ENCODE assay signal across 14 cellular contexts in the genomic region with DNA sequence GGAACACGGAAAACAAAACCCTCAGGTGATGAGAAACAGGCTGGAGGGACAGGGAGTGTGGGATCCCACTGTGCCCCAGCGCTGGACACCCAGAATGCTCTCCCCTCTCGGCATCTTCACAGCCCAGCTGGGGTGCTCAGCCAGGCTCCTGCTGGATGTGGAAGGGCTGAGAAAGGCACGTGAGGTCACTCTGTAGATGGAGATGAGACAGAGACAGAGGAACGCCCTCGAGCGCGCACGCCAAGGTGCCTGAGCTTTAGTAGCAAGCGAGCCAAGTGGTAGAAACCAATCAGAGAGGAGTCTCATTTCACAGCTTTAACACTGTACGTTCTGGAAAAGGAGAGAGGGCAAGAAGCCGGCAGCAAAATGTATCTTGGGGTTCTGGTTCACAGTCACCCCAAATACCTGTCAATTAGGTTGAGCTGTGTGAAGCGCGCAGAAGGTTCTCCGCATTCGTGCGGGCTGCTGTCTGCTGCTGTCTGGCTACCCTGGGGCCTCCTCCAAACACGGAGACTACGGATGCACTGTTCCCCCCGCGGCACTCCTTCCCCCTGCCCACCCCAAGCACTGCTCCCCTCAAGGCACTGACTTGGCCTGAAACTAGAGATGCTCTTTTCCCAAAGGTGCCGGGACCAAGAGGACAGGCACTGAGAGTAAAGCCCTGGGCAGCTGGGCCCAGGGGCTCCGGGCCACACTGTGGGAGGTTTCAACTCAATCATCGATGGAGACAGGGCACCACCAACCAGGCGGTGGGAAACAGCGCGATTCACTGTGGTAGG.
DNase-seq lines count a peak whose midpoint lies in the region; ATAC-seq and TF ChIP-seq lines count a peak whose summit lies in the region.
"Had no signal": no experiment of that assay in that cellular context is flagged by ENCODE, and none has a peak within 500 bp of the region (broad histone marks: within the 10 kb centered on the region; RNA-seq: fewer than 3 reads in every experiment).

No MANE protein-coding gene starts in this region.

- CTCF ChIA-PET in PC-3 (lab: Charles Lee) = no interaction called here

- H3K27ac ChIP-seq in C4-2B = 0 out of 2 replicates have a peak overlapping the region, but pooled peaks have one; percentile 3
- peak overlapping the region; percentile 93; the same call in 1 of the 2 replicates for H3K27ac ChIP-seq in PC-3 (ENCODE audit: low read length)
- H3K27ac ChIP-seq in foreskin keratinocyte = peak overlapping the region; percentile 29
- H3K27ac ChIP-seq in GM23248 = no peak overlapping the region
- H3K27ac ChIP-seq: BLaER1 treated with 17β-estradiol and CSF1 and Interleukin-3, amounts not matched to agents 10 nM and 100 nM had no signal

- H3K79me2 ChIP-seq in PC-3 (ENCODE audit: low read length) (peaks cover 82% of the 10 kb centered on the region), GM23248 (ENCODE audit: insufficient read depth) (peaks cover 94% of the 10 kb centered on the region)

- H3F3A ChIP-seq in PC-3 (ENCODE audit: low read length, unreplicated experiment) (no peaks in the 10 kb centered on the region), GM23248 (ENCODE audit: insufficient read depth) (peaks cover 34% of the 10 kb centered on the region)

- POLR2A ChIA-PET in PC-3 (lab: Charles Lee; ENCODE audit: unreplicated experiment) = interaction anchor here (0.6 kb wide), 1 partner anchor 12 kb away, joined by 3 read pairs; no protein-coding TSS in a partner anchor

- H3K9me3 ChIP-seq in PC-3 (ENCODE audit: low read length) = no peaks in the 10 kb centered on the region
- H3K9me3 ChIP-seq in GM23248 (ENCODE audit: low read depth) = no peaks in the 10 kb centered on the region
- H3K9me3 ChIP-seq: BLaER1 treated with 17β-estradiol and CSF1 and Interleukin-3, amounts not matched to agents 10 nM and 100 nM had no signal

- peaks cover 26% of the 10 kb centered on the region for H3K36me3 Mint-ChIP-seq in progenitor cell of endocrine pancreas (ENCODE audit: insufficient read depth)

- H3K27ac Mint-ChIP-seq in progenitor cell of endocrine pancreas = peak overlapping the region; percentile 45

- no peaks in the 10 kb centered on the region for H3K27me3 ChIP-seq in PC-3 (ENCODE audit: low read length)
- no peaks in the 10 kb centered on the region for H3K27me3 ChIP-seq in foreskin keratinocyte
- H3K27me3 ChIP-seq in GM23248 (replicated peaks; ENCODE audit: insufficient read depth) = no peaks in the 10 kb centered on the region
- H3K27me3 ChIP-seq: BLaER1 treated with 17β-estradiol and CSF1 and Interleukin-3, amounts not matched to agents 10 nM and 100 nM had no signal

- TF ChIP-seq CTCF in C4-2B (conservative IDR thresholded peaks at IDR 0.05) = no peak
- no peak for TF ChIP-seq CTCF in PC-3 (conservative IDR thresholded peaks at IDR 0.05; ENCODE audit: low read depth, low read length)
- TF ChIP-seq CTCF in foreskin keratinocyte (conservative IDR thresholded peaks at IDR 0.05) = no peak
- no peak for TF ChIP-seq CTCF in progenitor cell of endocrine pancreas (IDR thresholded peaks at IDR 0.05; ENCODE audit: unreplicated experiment)

- H3K36me3 ChIP-seq in PC-3 (ENCODE audit: low read depth, low read length) (no peaks in the 10 kb centered on the region), GM23248 (ENCODE audit: low read depth) (no peaks in the 10 kb centered on the region)

- H3K9ac ChIP-seq in PC-3 (ENCODE audit: low read length) (no peak overlapping the region), GM23248 (no peak overlapping the region)
- H3K9ac ChIP-seq: BLaER1 treated with 17β-estradiol and CSF1 and Interleukin-3, amounts not matched to agents 10 nM and 100 nM had no signal

- H3K4me2 ChIP-seq in PC-3 (ENCODE audit: low read length) (no peak overlapping the region), GM23248 (ENCODE audit: unreplicated experiment) (no peak overlapping the region)

- H3K4me1 ChIP-seq in PC-3 (ENCODE audit: insufficient read depth, low read length) (peaks cover 64% of the 10 kb centered on the region), foreskin keratinocyte (peaks cover 39% of the 10 kb centered on the region), GM23248 (ENCODE audit: insufficient read depth) (peaks cover 38% of the 10 kb centered on the region)

- H4K20me1 ChIP-seq in PC-3 (ENCODE audit: low read length) = no peaks in the 10 kb centered on the region
- peaks cover 5% of the 10 kb centered on the region; the same call in 1 of the 2 replicates for H4K20me1 ChIP-seq in GM23248 (ENCODE audit: insufficient read depth)

- intact Hi-C loops in PC-3 (cut with micrococcal nuclease) = no loop called here
- intact Hi-C loops in head of caudate nucleus (cut with DNase I) = no loop called here

- in situ Hi-C loops in GM23248 (cut with MboI) = loop anchor here (25.0 kb wide), 1 partner anchor 679 kb away; the partner anchor contains the start of gene EDRF1

- H3K9me3 Mint-ChIP-seq in progenitor cell of endocrine pancreas (ENCODE audit: low read depth) = no peaks in the 10 kb centered on the region

- BruUV-seq in PC-3 (replicated peaks; lab: Mats Ljungman, UMichigan) = no TSS peak

- no peaks in the 10 kb centered on the region for H3K9me2 ChIP-seq in PC-3 (replicated peaks; ENCODE audit: low read length)
- H3K9me2 ChIP-seq in GM23248 (ENCODE audit: insufficient read depth) = no peaks in the 10 kb centered on the region

- H3K4me1 Mint-ChIP-seq in progenitor cell of endocrine pancreas (ENCODE audit: low read depth) = peaks cover 51% of the 10 kb centered on the region

- 85% methylated on average over 26 to 27 of the region's 27 CpGs for WGBS in GM23248 (ENCODE audit: low coverage in 1 of 2, low lambda C conversion rate in 2 of 2, missing lambda C conversion rate in 2 of 2), 2 experiments

- H3K27me3 Mint-ChIP-seq in progenitor cell of endocrine pancreas = no peaks in the 10 kb centered on the region

- DNase-seq in PC-3 = no peak
- no peak for DNase-seq in foreskin keratinocyte
- no peak for DNase-seq in progenitor cell of endocrine pancreas (ENCODE audit: low spot score, unreplicated experiment)
- DNase-seq in GM23248 = no peak
- no peak for DNase-seq in head of caudate nucleus
- no peak for DNase-seq in glomerular visceral epithelial cell (ENCODE audit: extremely low spot score)
- DNase-seq: GF-D8; NCI-H187 treated with DMSO at 0.1 percent for 48 hours; NCI-H446; NK-92 treated with Interleukin-12 subunit alpha and Interleukin-12 subunit beta, amount 100 ng/mL, for 24 hours; RPMI8226 had no signal

- ATAC-seq in PC-3 (no peak), foreskin keratinocyte (no peak), HG03108 (IDR thresholded peaks at IDR 0.05; ENCODE audit: unreplicated experiment) (no peak)

- H3K4me3 ChIP-seq in PC-3 (ENCODE audit: low read length) (no peak overlapping the region), GM23248 (no peak overlapping the region)
- H3K4me3 ChIP-seq: BLaER1 treated with 17β-estradiol and CSF1 and Interleukin-3, amounts not matched to agents 10 nM and 100 nM had no signal

- H2AFZ ChIP-seq in PC-3 (ENCODE audit: low read length) (no peak overlapping the region), GM23248 (no peak overlapping the region)

- H3K4me3 Mint-ChIP-seq in progenitor cell of endocrine pancreas (ENCODE audit: low read depth) = no peak overlapping the region
